9 cellular contexts compared by ENCODE assay signal in the genomic region with DNA sequence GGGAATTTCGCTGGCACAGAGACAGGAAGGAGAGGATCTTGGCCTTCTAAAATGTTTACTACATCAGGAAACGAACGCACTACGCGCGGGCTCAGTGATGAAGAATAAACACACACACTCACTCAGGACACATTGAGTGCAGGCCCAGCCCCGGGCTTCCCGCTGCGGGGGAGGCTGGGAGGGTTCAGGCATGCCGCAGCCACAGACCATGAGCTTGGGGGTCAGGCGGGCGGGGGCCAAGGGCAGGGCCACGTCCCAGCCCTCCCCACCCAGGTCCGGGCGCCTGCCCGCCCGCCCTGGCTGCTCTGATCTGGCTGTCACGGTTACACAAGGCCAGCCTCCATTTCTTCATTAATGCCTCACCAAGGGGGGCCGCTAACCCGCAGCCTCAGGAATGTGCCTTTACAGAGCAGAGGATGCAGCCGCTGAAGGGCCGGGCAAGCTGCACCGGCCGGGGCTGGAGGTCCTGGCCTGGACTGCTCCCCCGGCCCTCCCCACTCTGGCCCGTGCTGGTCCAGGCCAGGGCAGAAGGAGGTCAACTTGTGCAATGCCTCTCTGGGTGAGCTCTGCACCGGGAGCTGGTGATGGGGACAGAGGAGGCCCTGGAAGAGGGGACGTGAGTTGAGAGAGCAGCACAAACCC. TPM values are rescaled to one million over a fixed set of nuclear protein-coding genes. Genes with fewer than 3 reads are reported as not detected.
DNase-seq lines count a peak whose midpoint lies in the region; ATAC-seq and TF ChIP-seq lines count a peak whose summit lies in the region.
"Had no signal": no experiment of that assay in that cellular context is flagged by ENCODE, and none has a peak within 500 bp of the region (broad histone marks: within the 10 kb centered on the region; RNA-seq: fewer than 3 reads in every experiment).

No MANE protein-coding gene starts in this region.

- no peak for TF ChIP-seq CTCF in WI38 (IDR thresholded peaks at IDR 0.05; ENCODE audit: low read depth, low read length)
- TF ChIP-seq CTCF in right atrium auricular region (IDR thresholded peaks at IDR 0.05) = no peak

- no peaks in the 10 kb centered on the region for H3K9me3 ChIP-seq in right atrium auricular region

- H3K4me1 ChIP-seq in right atrium auricular region = peaks cover 0 to 77% of the 10 kb centered on the region in 2 donors

- peak overlapping the region; percentile 66 to 71 for H3K27ac ChIP-seq in right atrium auricular region

- ATAC-seq in HG03095 (IDR thresholded peaks at IDR 0.05; ENCODE audit: unreplicated experiment) = no peak
- ATAC-seq in GM18909 (IDR thresholded peaks at IDR 0.05; ENCODE audit: poor library complexity, unreplicated experiment) = no peak

- no peaks in the 10 kb centered on the region for H3K36me3 ChIP-seq in right atrium auricular region

- H3K27me3 ChIP-seq in right atrium auricular region = no peaks in the 10 kb centered on the region

- H3K4me3 ChIP-seq in WI38 (ENCODE audit: low read depth, low read length) (peak overlapping the region; percentile 18; the same call in 1 of the 2 replicates), right atrium auricular region (peak overlapping the region in 1 of 2 donors; percentile 19)

- DNase-seq in ELF-1 (ENCODE audit: low read depth, low spot score) = peak; percentile 89
- DNase-seq in right atrium auricular region (ENCODE audit: low spot score) = peak; percentile 77
- peak; percentile 75 for DNase-seq in retina
- no peak for DNase-seq in NCI-H345 (lab: John Stamatoyannopoulos, UW)
- no peak for DNase-seq in NCI-H187 treated with DMSO at 0.1 percent for 48 hours (lab: John Stamatoyannopoulos, UW)

RNA-seq across cellular contexts. Expression of gene IGF2, which starts 41.7 kb away (rescaled TPM):
- total RNA-seq in right atrium auricular region = 10 to 100 TPM; 43.2 to 61.9 TPM
- total RNA-seq: T-helper 2 cell treated with Interferon-gamma antibody and Interleukin-4, amounts not matched to agents 100 ng/mL and 5 ng/mL, for 36 hours had no signal

Comparison
In these comparisons a context has a peak if more than half of its experiments do, and no peak if none do; other contexts are left out.
1. DNase-seq: peak in ELF-1 (single experiment), right atrium auricular region (single experiment) and retina (single experiment); none in NCI-H345 (single experiment) and NCI-H187 treated with DMSO at 0.1 percent for 48 hours (single experiment).